ENCODE assay signal across 8 cellular contexts in the genomic region with DNA sequence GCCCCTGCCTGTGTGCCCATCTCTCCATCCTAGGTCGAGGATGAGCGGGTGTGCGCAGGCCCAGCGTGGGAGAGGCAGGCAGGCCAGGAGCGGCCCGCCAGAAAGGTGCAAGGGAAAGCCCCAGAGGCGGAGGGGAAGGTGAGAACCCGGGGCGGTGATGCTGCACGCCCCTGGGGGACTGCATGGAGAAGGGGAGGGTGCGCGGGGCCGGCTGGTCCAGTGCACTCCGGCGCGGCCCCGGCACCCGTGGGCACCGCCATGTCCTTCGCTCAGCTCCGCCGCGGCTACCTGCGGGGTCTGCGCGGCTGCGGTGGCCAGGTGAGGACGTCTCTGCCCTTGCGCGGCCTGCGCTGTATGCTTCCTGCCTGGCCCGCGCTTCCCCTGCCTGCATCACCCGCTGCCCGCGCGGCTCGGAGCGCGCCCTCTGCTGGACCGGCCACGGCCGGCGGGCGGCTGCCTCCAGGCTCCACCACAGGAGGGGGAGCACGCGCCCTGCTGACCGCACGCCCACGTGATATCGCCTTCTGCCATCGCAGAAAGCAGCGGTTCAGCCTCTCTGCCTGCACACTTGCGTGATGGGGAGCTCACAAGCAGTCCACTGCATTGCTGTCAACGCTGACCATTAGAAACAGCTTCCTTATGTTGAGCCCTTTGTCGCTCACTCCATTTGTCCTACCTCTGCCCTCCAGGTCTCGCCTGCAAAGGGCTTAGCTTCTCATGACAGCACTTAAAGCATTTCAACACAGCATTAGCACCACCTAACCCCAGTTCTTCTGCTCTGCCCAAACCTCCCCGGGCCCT.
DNase-seq lines count a peak whose midpoint lies in the region; ATAC-seq lines count a peak whose summit lies in the region.

No MANE protein-coding gene starts in this region.

- DNase-seq in DMS 273 (lab: John Stamatoyannopoulos, UW; ENCODE audit: unreplicated experiment) = peak; percentile 88
- peak in 60 of 76 experiments; percentile 2 to 70 (median 38) for DNase-seq in HUDEP-2 (lab: John Stamatoyannopoulos, UW; ENCODE audit: unreplicated experiment in 76 of 76)
- DNase-seq in cerebellar cortex (ENCODE audit: low spot score) = peak; percentile 46
- peak; percentile 95 for DNase-seq in left kidney (ENCODE audit: low read depth, low spot score)
- DNase-seq in stimulated activated CD4-positive, alpha-beta T cell treated with anti-CD3 and anti-CD28 coated beads, Interleukin-2, amount 100 ng/mL, for 24 hours = peak; percentile 64 to 78
- DNase-seq in NCI-H510A (lab: John Stamatoyannopoulos, UW) = no peak

- peak; percentile 79 for ATAC-seq in GM21381 (IDR thresholded peaks at IDR 0.05; ENCODE audit: unreplicated experiment)
- ATAC-seq in activated CD4-positive, CD25-positive, alpha-beta regulatory T cell treated with anti-CD3 and anti-CD28 coated beads, Interleukin-2, amount 50 U/mL, for 24 hours = peak; percentile 58 to 79
